1 cellular context compared by ENCODE assay signal in the genomic region with DNA sequence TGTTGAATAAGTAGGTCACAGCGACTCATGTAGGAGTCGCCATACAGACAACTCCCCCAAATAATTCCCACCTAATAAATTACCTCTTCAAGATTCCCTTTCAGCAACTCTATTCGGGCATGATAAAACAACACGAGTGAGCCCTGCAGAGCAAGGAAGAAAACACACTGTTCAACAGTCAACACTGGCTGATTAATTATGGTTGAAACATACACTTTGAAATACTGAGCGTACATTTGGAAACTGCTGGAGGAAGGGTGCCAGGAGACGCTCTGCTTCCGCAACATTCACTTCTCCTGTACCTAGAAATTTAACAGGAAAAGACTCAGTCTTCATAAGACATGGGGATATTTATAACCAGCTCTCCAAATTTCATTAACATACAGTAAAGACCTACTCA.
TF ChIP-seq lines count a peak whose summit lies in the region.

No MANE protein-coding gene starts in this region.

TF ChIP-seq in GM23338, 12 proteins besides CTCF, POLR2A, EP300 and RAD21 (continued from another document):
- TF ChIP-seq, protein P1, sequence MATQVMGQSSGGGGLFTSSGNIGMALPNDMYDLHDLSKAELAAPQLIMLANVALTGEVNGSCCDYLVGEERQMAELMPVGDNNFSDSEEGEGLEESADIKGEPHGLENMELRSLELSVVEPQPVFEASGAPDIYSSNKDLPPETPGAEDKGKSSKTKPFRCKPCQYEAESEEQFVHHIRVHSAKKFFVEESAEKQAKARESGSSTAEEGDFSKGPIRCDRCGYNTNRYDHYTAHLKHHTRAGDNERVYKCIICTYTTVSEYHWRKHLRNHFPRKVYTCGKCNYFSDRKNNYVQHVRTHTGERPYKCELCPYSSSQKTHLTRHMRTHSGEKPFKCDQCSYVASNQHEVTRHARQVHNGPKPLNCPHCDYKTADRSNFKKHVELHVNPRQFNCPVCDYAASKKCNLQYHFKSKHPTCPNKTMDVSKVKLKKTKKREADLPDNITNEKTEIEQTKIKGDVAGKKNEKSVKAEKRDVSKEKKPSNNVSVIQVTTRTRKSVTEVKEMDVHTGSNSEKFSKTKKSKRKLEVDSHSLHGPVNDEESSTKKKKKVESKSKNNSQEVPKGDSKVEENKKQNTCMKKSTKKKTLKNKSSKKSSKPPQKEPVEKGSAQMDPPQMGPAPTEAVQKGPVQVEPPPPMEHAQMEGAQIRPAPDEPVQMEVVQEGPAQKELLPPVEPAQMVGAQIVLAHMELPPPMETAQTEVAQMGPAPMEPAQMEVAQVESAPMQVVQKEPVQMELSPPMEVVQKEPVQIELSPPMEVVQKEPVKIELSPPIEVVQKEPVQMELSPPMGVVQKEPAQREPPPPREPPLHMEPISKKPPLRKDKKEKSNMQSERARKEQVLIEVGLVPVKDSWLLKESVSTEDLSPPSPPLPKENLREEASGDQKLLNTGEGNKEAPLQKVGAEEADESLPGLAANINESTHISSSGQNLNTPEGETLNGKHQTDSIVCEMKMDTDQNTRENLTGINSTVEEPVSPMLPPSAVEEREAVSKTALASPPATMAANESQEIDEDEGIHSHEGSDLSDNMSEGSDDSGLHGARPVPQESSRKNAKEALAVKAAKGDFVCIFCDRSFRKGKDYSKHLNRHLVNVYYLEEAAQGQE (IDR thresholded peaks at IDR 0.05; ENCODE audit: unreplicated experiment), result no peak
